Comparison of ENCODE assay signal across 17 cellular contexts in genomic region chr6:111347589-111347988, GRCh38.
DNase-seq lines count a peak whose midpoint lies in the region; ATAC-seq, FAIRE-seq and TF ChIP-seq lines count a peak whose summit lies in the region.
"Had no signal": no experiment of that assay in that cellular context is flagged by ENCODE, and none has a peak within 500 bp of the region (broad histone marks: within the 10 kb centered on the region; RNA-seq: fewer than 3 reads in every experiment).

No MANE protein-coding gene starts in this region.

- H3K27ac ChIP-seq in liver (ENCODE audit: low read depth in 1 of 2, low read length in 2 of 2) (no peak overlapping the region), small intestine (ENCODE audit: low read depth in 1 of 2, low read length in 1 of 2) (no peak overlapping the region), esophagus squamous epithelium (no peak overlapping the region)
- H3K27ac ChIP-seq: BLaER1 had no signal

- TF ChIP-seq CTCF in liver (IDR thresholded peaks at IDR 0.05; ENCODE audit: low read depth, low read length, missing input control) (no peak), esophagus squamous epithelium (IDR thresholded peaks at IDR 0.05) (no peak)

- intact Hi-C loops in esophagus squamous epithelium (cut with DNase I), result no loop called here

- H3K36me3 ChIP-seq in liver (ENCODE audit: control insufficient read depth in 4 of 4, insufficient read depth in 3 of 4, low read depth in 1 of 4, low read length in 3 of 4) (peaks cover 2 to 32% (median 16%) of the 10 kb centered on the region in 4 donors), small intestine (ENCODE audit: control insufficient read depth in 2 of 2, insufficient read depth in 2 of 2, low read length in 2 of 2) (peaks cover 2 to 3% of the 10 kb centered on the region in 2 donors), esophagus squamous epithelium (peaks cover 0 to 90% (median 14%) of the 10 kb centered on the region in 3 donors)

- H3K27me3 ChIP-seq in liver (ENCODE audit: control insufficient read depth in 4 of 4, insufficient read depth in 4 of 4, low read length in 3 of 4), result no peaks in the 10 kb centered on the region
- H3K27me3 ChIP-seq in small intestine (ENCODE audit: control insufficient read depth in 2 of 2, insufficient read depth in 2 of 2, low read length in 2 of 2), result no peaks in the 10 kb centered on the region
- H3K27me3 ChIP-seq in esophagus squamous epithelium, result no peaks in the 10 kb centered on the region
- H3K27me3 ChIP-seq: BLaER1 had no signal

- no peak overlapping the region for H3K9ac ChIP-seq in liver (ENCODE audit: low read depth in 1 of 2, low read length in 2 of 2)
- H3K9ac ChIP-seq: BLaER1 had no signal

- H3K4me3 ChIP-seq in liver (ENCODE audit: low read depth in 1 of 3, low read length in 3 of 3), result no peak overlapping the region
- no peak overlapping the region for H3K4me3 ChIP-seq in small intestine (ENCODE audit: low read depth in 1 of 2, low read length in 2 of 2)
- no peak overlapping the region for H3K4me3 ChIP-seq in esophagus squamous epithelium
- H3K4me3 ChIP-seq: BLaER1, GM12878, GM23338 had no signal

- H3K9me3 ChIP-seq in liver (ENCODE audit: control insufficient read depth in 4 of 4, low read length in 3 of 4) (no peaks in the 10 kb centered on the region), small intestine (ENCODE audit: control insufficient read depth, low read depth) (no peaks in the 10 kb centered on the region), esophagus squamous epithelium (no peaks in the 10 kb centered on the region)
- H3K9me3 ChIP-seq: BLaER1 had no signal

- no peak for ATAC-seq in GM19467 (IDR thresholded peaks at IDR 0.05; ENCODE audit: unreplicated experiment)
- ATAC-seq: GM12878, GM23338, HCT116 had no signal

- TF ChIP-seq RAD21 in liver (IDR thresholded peaks at IDR 0.05), result no peak

- no peak for FAIRE-seq in small intestine (lab: Jason Lieb, UNC)
- FAIRE-seq: GM12878, H54 had no signal

- WGBS in liver, result 90% methylated on average over 3 of the region's 3 CpGs
- WGBS in small intestine, 3 donors, result 58 to 82% (median 76%) methylated on average over 3 of the region's 3 CpGs
- WGBS in esophagus squamous epithelium, 2 donors, result 88% methylated on average over 2 to 3 of the region's 3 CpGs

- no peak for TF ChIP-seq POLR2A in esophagus squamous epithelium (IDR thresholded peaks at IDR 0.05)

- peak; percentile 10 for DNase-seq in ELF-1 (ENCODE audit: low read depth, low spot score)
- DNase-seq in islet precursor cell, result peak; percentile 54
- peak; percentile 60 for DNase-seq in small intestine
- no peak for DNase-seq in esophagus squamous epithelium (lab: John Stamatoyannopoulos, UW)
- no peak for DNase-seq in activated CD4-positive, alpha-beta T cell treated with anti-CD3 and anti-CD28 coated beads for 1 hour
- DNase-seq: 8988T; Calu3; CD4-positive, alpha-beta memory T cell; DMS79 treated with DMSO at 0.1 percent for 48 hours; HFFc6 had no signal

- H3K4me1 ChIP-seq in liver (ENCODE audit: control insufficient read depth in 4 of 4, insufficient read depth in 4 of 4, low read length in 3 of 4) (peaks cover 0 to 4% (median 2%) of the 10 kb centered on the region in 4 donors), small intestine (ENCODE audit: control insufficient read depth in 2 of 2, insufficient read depth in 1 of 2, low read depth in 1 of 2, low read length in 1 of 2) (peaks cover 2% of the 10 kb centered on the region in 2 donors), esophagus squamous epithelium (no peaks in the 10 kb centered on the region)
- H3K4me1 ChIP-seq: BLaER1 had no signal

TF ChIP-seq in liver, 16 proteins besides CTCF, POLR2A, EP300 and RAD21:
- TF ChIP-seq SP1 (IDR thresholded peaks at IDR 0.05) (no peak), HNF4A (conservative IDR thresholded peaks at IDR 0.05) (peak; percentile 18 to 51)

Comparison
In these comparisons a context has a peak if more than half of its experiments do, and no peak if none do; other contexts are left out.
1. DNase-seq: peak in ELF-1 (single experiment), islet precursor cell (single experiment) and small intestine (single experiment); none in esophagus squamous epithelium (single experiment) and activated CD4-positive, alpha-beta T cell treated with anti-CD3 and anti-CD28 coated beads for 1 hour (single experiment).